In genomic region chr6:677919-678318, GRCh38 we compare ENCODE assay signal across 25 cellular contexts. TPM values are rescaled to one million over a fixed set of nuclear protein-coding genes. Genes with fewer than 3 reads are reported as not detected.
"Had no signal": no experiment of that assay in that cellular context is flagged by ENCODE, and none has a peak within 500 bp of the region (broad histone marks: within the 10 kb centered on the region; RNA-seq: fewer than 3 reads in every experiment).

No MANE protein-coding gene starts in this region.

- H3K27ac Mint-ChIP-seq: immature natural killer cell; memory B cell; natural killer cell treated with Interleukin-12 subunit alpha and Interleukin-12 subunit beta and Interleukin-15 and Interleukin-18, amount 100 ng/mL, for 72 hours; neural progenitor cell; type B pancreatic cell had no signal

- H3K9ac ChIP-seq: neural progenitor cell had no signal

- H3K36me3 ChIP-seq: gastrocnemius medialis, heart right ventricle, left ventricle myocardium inferior, lower lobe of right lung, ovary, suprapubic skin, thyroid gland had no signal

- FAIRE-seq: keratinocyte, small intestine, urothelium cell line had no signal

- H3K4me3 Mint-ChIP-seq: immature natural killer cell; memory B cell; natural killer cell treated with Interleukin-12 subunit alpha and Interleukin-12 subunit beta and Interleukin-15 and Interleukin-18, amount 100 ng/mL, for 72 hours; neural progenitor cell; type B pancreatic cell had no signal

- H3K9me3 ChIP-seq: gastrocnemius medialis, heart right ventricle, left ventricle myocardium inferior, lower lobe of right lung, ovary, suprapubic skin, thyroid gland had no signal

- ATAC-seq: gastrocnemius medialis; heart right ventricle; lower lobe of right lung; natural killer cell treated with Interleukin-12 subunit alpha and Interleukin-12 subunit beta and Interleukin-15 and Interleukin-18, amount 100 ng/mL, for 72 hours; right cardiac atrium had no signal

- H2AFZ ChIP-seq: neural progenitor cell had no signal

- H3K27ac ChIP-seq: dorsolateral prefrontal cortex, gastrocnemius medialis, heart right ventricle, left ventricle myocardium inferior, lower lobe of right lung, neural progenitor cell, ovary, suprapubic skin, thyroid gland had no signal

- H3K4me3 ChIP-seq: dorsolateral prefrontal cortex, gastrocnemius medialis, heart right ventricle, left ventricle myocardium inferior, lower lobe of right lung, neural progenitor cell, ovary, suprapubic skin, thyroid gland had no signal

- DNase-seq: cortex of kidney; dorsolateral prefrontal cortex; effector CD8-positive, alpha-beta T cell; gastrocnemius medialis; heart right ventricle; immature natural killer cell; left cardiac atrium; left ventricle myocardium inferior; lower lobe of right lung; midbrain; nucleus accumbens; ovary; right cardiac atrium; small intestine; stimulated activated CD4-positive, alpha-beta T cell treated with anti-CD3 and anti-CD28 coated beads, Interleukin-12 subunit alpha, Interleukin-12 subunit beta, amount 100 ng/mL, for 4 hours; stimulated activated CD4-positive, alpha-beta T cell treated with anti-CD3 and anti-CD28 coated beads, Interleukin-2, amount 100 ng/mL, for 48 hours; stimulated activated naive CD4-positive, alpha-beta T cell treated with Interleukin-2 at 50 U/mL for 16 hours; thyroid gland had no signal

- H3K9me3 Mint-ChIP-seq: immature natural killer cell; memory B cell; natural killer cell treated with Interleukin-12 subunit alpha and Interleukin-12 subunit beta and Interleukin-15 and Interleukin-18, amount 100 ng/mL, for 72 hours; type B pancreatic cell had no signal

- H3K36me3 Mint-ChIP-seq: immature natural killer cell; natural killer cell treated with Interleukin-12 subunit alpha and Interleukin-12 subunit beta and Interleukin-15 and Interleukin-18, amount 100 ng/mL, for 72 hours had no signal

- H3K4me2 ChIP-seq: neural progenitor cell had no signal

- H3K27me3 ChIP-seq: dorsolateral prefrontal cortex, gastrocnemius medialis, heart right ventricle, neural progenitor cell, ovary, suprapubic skin, thyroid gland had no signal

- H3K27me3 Mint-ChIP-seq: memory B cell; natural killer cell treated with Interleukin-12 subunit alpha and Interleukin-12 subunit beta and Interleukin-15 and Interleukin-18, amount 100 ng/mL, for 72 hours had no signal

RNA-seq across cellular contexts. Expression of gene HUS1B, which starts 21.0 kb away (rescaled TPM):
- total RNA-seq: left cardiac atrium, left ventricle myocardium inferior had no signal
- polyA plus RNA-seq: right cardiac atrium had no signal
